In genomic region chr9:66153021-66153725, GRCh38 we compare ENCODE assay signal across 8 cellular contexts.
DNase-seq lines count a peak whose midpoint lies in the region; ATAC-seq and TF ChIP-seq lines count a peak whose summit lies in the region.
"Not testable (repeated sequence)": the region's sequence is repeated elsewhere in the genome, so short reads cannot be mapped to it uniquely, and the experiment has no call there.

No MANE protein-coding gene starts in this region.

- not testable (repeated sequence) for H3K9me3 Mint-ChIP-seq in WTC11

- H3K4me1 ChIP-seq in GM23248 (ENCODE audit: insufficient read depth); thymus (ENCODE audit: control insufficient read depth, insufficient read depth, low read length): not testable (repeated sequence)

- WGBS in GM23248 (ENCODE audit: low coverage in 1 of 2, low lambda C conversion rate in 2 of 2, missing lambda C conversion rate in 2 of 2), 2 experiments = 1 to 2% methylated on average over 13 to 29 of the region's 59 CpGs
- under 1% methylated on average over 31 of the region's 59 CpGs for WGBS in thymus

- peak; percentile 72 for DNase-seq in GM23248
- peak; percentile 64 for DNase-seq in WTC11 (ENCODE audit: low spot score)
- DNase-seq in brain microvascular endothelial cell = peak; percentile 5
- DNase-seq in left cardiac atrium = peak; percentile 32
- peak in 9 of 10 donors; percentile 11 to 95 (median 55) for DNase-seq in posterior cingulate gyrus

- H3K4me3 ChIP-seq in GM23248 = not testable (repeated sequence)
- H3K4me3 ChIP-seq in brain microvascular endothelial cell (ENCODE audit: low read depth, low read length) (peak overlapping the region; percentile 41), thymus (ENCODE audit: low read length) (peak overlapping the region; percentile 21)

- not testable (repeated sequence) for H3K27ac ChIP-seq in GM23248; brain microvascular endothelial cell; thymus (ENCODE audit: low read depth)

- ATAC-seq in HG03521 (IDR thresholded peaks at IDR 0.05; ENCODE audit: unreplicated experiment) = peak; percentile 100
- ATAC-seq in WTC11 = peak; percentile 100
- ATAC-seq in left cardiac atrium = peak; percentile 88 to 100

- H3K4me1 Mint-ChIP-seq in WTC11 = not testable (repeated sequence)

- POLR2A ChIA-PET in WTC11 (lab: Charles Lee) = not testable (repeated sequence)

- not testable (repeated sequence) for H3K4me3 Mint-ChIP-seq in WTC11

- H4K20me1 ChIP-seq in GM23248 (ENCODE audit: insufficient read depth) = not testable (repeated sequence)

- TF ChIP-seq CTCF in GM12873 (IDR thresholded peaks at IDR 0.05; ENCODE audit: insufficient read depth, low read depth, low read length, missing control alignments) (peak; percentile 22), brain microvascular endothelial cell (IDR thresholded peaks at IDR 0.05; ENCODE audit: low read depth, low read length, missing control alignments) (peak; percentile 39)
- not testable (repeated sequence) for TF ChIP-seq CTCF in WTC11 (IDR thresholded peaks at IDR 0.05)

- not testable (repeated sequence) for H3K9ac ChIP-seq in GM23248

- peak overlapping the region; percentile 48 for H3K4me2 ChIP-seq in GM23248 (ENCODE audit: unreplicated experiment)

- not testable (repeated sequence) for H3K36me3 Mint-ChIP-seq in WTC11

- H3F3A ChIP-seq in GM23248 (ENCODE audit: insufficient read depth) = not testable (repeated sequence)

- CTCF ChIA-PET in WTC11 (lab: Charles Lee) = not testable (repeated sequence)

- in situ Hi-C loops in GM23248 (cut with MboI); brain microvascular endothelial cell (cut with HindIII; ENCODE audit: low pct_ligation_motif_present, low sequenced_read_pairs): not testable (repeated sequence)

- H3K27me3 ChIP-seq in GM23248 (replicated peaks; ENCODE audit: insufficient read depth); brain microvascular endothelial cell (replicated peaks); thymus (ENCODE audit: control insufficient read depth, insufficient read depth): not testable (repeated sequence)

- intact Hi-C loops in left cardiac atrium (cut with DNase I); posterior cingulate gyrus (cut with DNase I): not testable (repeated sequence)

- not testable (repeated sequence) for H3K27me3 Mint-ChIP-seq in WTC11 (ENCODE audit: low read depth)

- not testable (repeated sequence) for H3K9me2 ChIP-seq in GM23248 (ENCODE audit: insufficient read depth)

- H3K9me3 ChIP-seq in GM23248 (ENCODE audit: low read depth); thymus (ENCODE audit: control insufficient read depth): not testable (repeated sequence)

- H3K79me2 ChIP-seq in GM23248 (ENCODE audit: insufficient read depth) = not testable (repeated sequence)

- not testable (repeated sequence) for H3K36me3 ChIP-seq in GM23248 (ENCODE audit: low read depth); brain microvascular endothelial cell (replicated peaks); thymus (ENCODE audit: control insufficient read depth, insufficient read depth)

- H2AFZ ChIP-seq in GM23248 = not testable (repeated sequence)

- H3K27ac Mint-ChIP-seq in WTC11 = not testable (repeated sequence)

Comparison
In these comparisons a context has a peak if more than half of its experiments do, and no peak if none do; other contexts are left out.
1. DNase-seq: peak in every context shown above with its lines; median percentile 72 in GM23248; 64 in WTC11; 55 in posterior cingulate gyrus; 32 in left cardiac atrium; 5 in brain microvascular endothelial cell.